ENCODE assay signal across 24 cellular contexts in genomic region chr9:134892820-134893420, GRCh38. TPM values are rescaled to one million over a fixed set of nuclear protein-coding genes. Genes with fewer than 3 reads are reported as not detected.
"Had no signal": no experiment of that assay in that cellular context is flagged by ENCODE, and none has a peak within 500 bp of the region (broad histone marks: within the 10 kb centered on the region; RNA-seq: fewer than 3 reads in every experiment).

No MANE protein-coding gene starts in this region.

- H3K4me3 Mint-ChIP-seq: effector memory CD8-positive, alpha-beta T cell; memory B cell; nephron; stimulated activated naive CD8-positive, alpha-beta T cell treated with anti-CD3 and anti-CD28 coated beads, Interleukin-15, Interleukin-2, amounts not matched to agents 100 ng/mL and 50 ng/mL, for 24 hours; T-cell; T-helper 2 cell treated with Interferon-gamma antibody and Interleukin-4, amounts not matched to agents 5 μg/mL and 100 μg/mL, for 36 hours had no signal

- H3K9me3 Mint-ChIP-seq: effector memory CD8-positive, alpha-beta T cell; stimulated activated naive CD8-positive, alpha-beta T cell treated with anti-CD3 and anti-CD28 coated beads, Interleukin-15, Interleukin-2, amounts not matched to agents 100 ng/mL and 50 ng/mL, for 24 hours had no signal

- H3K27ac ChIP-seq: body of pancreas, dorsolateral prefrontal cortex, esophagus squamous epithelium, gastrocnemius medialis, neutrophil, pancreas, psoas muscle, right atrium auricular region, tibial artery, WERI-Rb-1 had no signal

- H3K27ac Mint-ChIP-seq: effector memory CD8-positive, alpha-beta T cell; memory B cell; nephron; stimulated activated naive CD8-positive, alpha-beta T cell treated with anti-CD3 and anti-CD28 coated beads, Interleukin-15, Interleukin-2, amounts not matched to agents 100 ng/mL and 50 ng/mL, for 24 hours; T-cell; T-helper 2 cell treated with Interferon-gamma antibody and Interleukin-4, amounts not matched to agents 5 μg/mL and 100 μg/mL, for 36 hours had no signal

- H3K9me3 ChIP-seq: gastrocnemius medialis, neutrophil, pancreas, psoas muscle, right atrium auricular region, tibial artery had no signal

- H3K4me1 Mint-ChIP-seq: T-cell had no signal

- H3K4me1 ChIP-seq: body of pancreas, pancreas had no signal

- H3K36me3 ChIP-seq: esophagus squamous epithelium, gastrocnemius medialis, neutrophil, pancreas, right atrium auricular region, tibial artery, WERI-Rb-1 had no signal

- DNase-seq: activated CD4-positive, alpha-beta T cell treated with anti-CD3 and anti-CD28 coated beads, Interleukin-2, amount 50 U/mL, for 4 hours; activated naive CD4-positive, alpha-beta T cell treated with anti-CD3 and anti-CD28 coated beads, Interleukin-2, amount 50 U/mL, for 16 hours; anterior cingulate cortex; body of pancreas; effector memory CD8-positive, alpha-beta T cell; esophagus squamous epithelium; gastrocnemius medialis; psoas muscle; stimulated activated CD4-positive, alpha-beta T cell treated with anti-CD3 and anti-CD28 coated beads, Interleukin-12 subunit alpha, Interleukin-12 subunit beta, amount 100 ng/mL, for 4 hours; stimulated activated CD4-positive, alpha-beta T cell treated with anti-CD3 and anti-CD28 coated beads, Interleukin-4, amount 100 ng/mL, for 4 hours; T-cell; WERI-Rb-1 had no signal

- H3K4me3 ChIP-seq: body of pancreas, dorsolateral prefrontal cortex, esophagus squamous epithelium, gastrocnemius medialis, pancreas, psoas muscle, right atrium auricular region, tibial artery had no signal

- H3K36me3 Mint-ChIP-seq: memory B cell, T-cell had no signal

- H3K27me3 ChIP-seq: body of pancreas, dorsolateral prefrontal cortex, gastrocnemius medialis, pancreas, right atrium auricular region had no signal

RNA-seq across cellular contexts. Expression of gene FCN2, which starts 12.3 kb away (rescaled TPM):
- total RNA-seq: body of pancreas, cardiac septum, esophagus squamous epithelium, gastrocnemius medialis, mononuclear cell, myocyte, psoas muscle, right atrium auricular region, T-cell had no signal

RNA-seq across cellular contexts. Expression of gene FCN1, which starts 24.8 kb away (rescaled TPM):
- total RNA-seq: body of pancreas, myocyte had no signal
